Comparison of ENCODE assay signal across 7 cellular contexts in the genomic region with DNA sequence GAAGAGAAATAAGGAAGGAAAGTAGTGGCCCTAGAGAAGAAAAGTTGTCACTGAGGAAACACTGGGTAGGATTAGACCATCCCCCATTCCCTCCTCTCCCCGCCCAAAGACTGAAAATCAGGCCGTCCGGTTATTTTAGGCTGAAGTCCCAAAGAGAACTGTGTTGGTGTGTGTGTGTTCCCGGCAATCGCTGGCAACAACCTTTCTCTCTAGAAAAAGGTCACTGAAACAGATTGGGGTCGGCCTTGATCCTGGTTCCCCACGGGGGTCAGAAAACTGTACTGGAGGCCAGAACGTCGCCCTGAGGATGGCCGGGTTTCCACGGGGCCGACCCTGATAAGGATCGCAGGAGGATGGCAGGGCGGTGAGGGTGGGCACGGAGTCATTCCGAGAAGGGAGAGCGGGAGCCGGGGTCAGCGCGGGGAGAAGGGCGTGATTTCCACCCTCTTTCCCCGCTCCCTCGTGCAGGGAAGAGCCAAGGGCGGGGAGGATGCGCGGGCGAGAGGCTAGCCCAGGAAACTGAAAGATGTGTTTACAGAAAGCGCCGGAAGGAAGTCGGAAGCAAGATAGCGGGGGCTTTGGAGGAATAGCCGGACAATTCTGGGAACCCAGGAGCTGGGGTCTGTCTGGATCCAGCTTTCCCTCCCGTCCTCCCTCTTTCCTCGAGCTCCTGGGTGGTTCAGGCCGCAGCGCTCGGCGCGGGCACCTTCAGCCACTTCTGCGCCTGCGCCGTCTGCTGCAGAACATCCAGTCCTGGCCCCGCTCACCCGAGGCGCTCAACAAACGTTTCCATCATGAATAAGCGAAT. TPM values are rescaled to one million over a fixed set of nuclear protein-coding genes. Genes with fewer than 3 reads are reported as not detected.
A peak's percentile ranks its signal among the peaks of the same experiment; 100 is the strongest.
DNase-seq lines count a peak whose midpoint lies in the region; ATAC-seq, FAIRE-seq and TF ChIP-seq lines count a peak whose summit lies in the region.

No MANE protein-coding gene starts in this region.

- no peak for TF ChIP-seq CTCF in psoas muscle (IDR thresholded peaks at IDR 0.05)
- TF ChIP-seq CTCF in transverse colon (IDR thresholded peaks at IDR 0.05): no peak

- peak overlapping the region; percentile 85 for H3K4me3 Mint-ChIP-seq in activated T-helper 17 cell treated with anti-CD3 and anti-CD28 coated beads, Interleukin-2, amount 50 U/mL, for 72 hours

- H3K9me3 Mint-ChIP-seq in activated T-helper 17 cell treated with anti-CD3 and anti-CD28 coated beads, Interleukin-2, amount 50 U/mL, for 72 hours: no peaks in the 10 kb centered on the region

- H3K27ac ChIP-seq in psoas muscle (peak overlapping the region; percentile 67), transverse colon (peak overlapping the region; percentile 60 to 80 (median 73))

- H3K4me1 ChIP-seq in psoas muscle (peaks cover 6% of the 10 kb centered on the region), transverse colon (peaks cover 5 to 15% (median 13%) of the 10 kb centered on the region in 4 donors)

- no peaks in the 10 kb centered on the region for H3K4me1 Mint-ChIP-seq in activated T-helper 17 cell treated with anti-CD3 and anti-CD28 coated beads, Interleukin-2, amount 50 U/mL, for 72 hours

- H3K36me3 ChIP-seq in psoas muscle (ENCODE audit: insufficient read depth in 1 of 2, low read depth in 1 of 2) (no peaks in the 10 kb centered on the region), transverse colon (no peaks in the 10 kb centered on the region)

- H3K9me3 ChIP-seq in psoas muscle (no peaks in the 10 kb centered on the region), transverse colon (no peaks in the 10 kb centered on the region)

- TF ChIP-seq POLR2A in transverse colon (IDR thresholded peaks at IDR 0.05): peak; percentile 39

- no peaks in the 10 kb centered on the region for H3K27me3 Mint-ChIP-seq in activated T-helper 17 cell treated with anti-CD3 and anti-CD28 coated beads, Interleukin-2, amount 50 U/mL, for 72 hours

- peak; percentile 75 for FAIRE-seq in GM19239 (lab: Jason Lieb, UNC)

- intact Hi-C loops in psoas muscle (cut with DNase I) (no loop called here), transverse colon (cut with DNase I; ENCODE audit: low total_unique reads) (no loop called here)

- DNase-seq in GM19239 (ENCODE audit: insufficient read length, low spot score) (peak; percentile 27), NOMO-1 treated with dmso at 0.1 percent for 144 hours (lab: John Stamatoyannopoulos, UW; ENCODE audit: unreplicated experiment) (peak; percentile 37), fibroblast of the conjunctiva (ENCODE audit: low read depth) (peak; percentile 54), psoas muscle (peak; percentile 83 to 85), transverse colon (peak; percentile 76), NCI-H526 treated with DMSO at 0.1 percent for 48 hours (lab: John Stamatoyannopoulos, UW) (no peak)

- H3K27ac Mint-ChIP-seq in activated T-helper 17 cell treated with anti-CD3 and anti-CD28 coated beads, Interleukin-2, amount 50 U/mL, for 72 hours: peak overlapping the region; percentile 95

- ATAC-seq in activated T-helper 17 cell treated with anti-CD3 and anti-CD28 coated beads, Interleukin-2, amount 50 U/mL, for 72 hours (replicated peaks): peak; percentile 95
- peak; percentile 42 to 89 (median 77) for ATAC-seq in psoas muscle

- in situ Hi-C loops in transverse colon (cut with MboI; ENCODE audit: low pct_ligation_motif_present in 1 of 4, low pct_unique_long_range_greater_than_20kb in 1 of 4, low sequenced_read_pairs in 3 of 4): no loop called here

- H3K36me3 Mint-ChIP-seq in activated T-helper 17 cell treated with anti-CD3 and anti-CD28 coated beads, Interleukin-2, amount 50 U/mL, for 72 hours (ENCODE audit: low read depth): no peaks in the 10 kb centered on the region

- 12 to 14% (median 12%) methylated on average over 46 to 47 of the region's 47 CpGs for WGBS in psoas muscle, 3 donors
- WGBS in transverse colon (ENCODE audit: low coverage in 1 of 2), 2 donors: 16 to 22% methylated on average over 8 to 47 of the region's 47 CpGs

- H3K27me3 ChIP-seq in psoas muscle (ENCODE audit: insufficient read depth in 3 of 3, low read length in 2 of 3): peaks cover 0 to 10% (median 0%) of the 10 kb centered on the region in 3 donors
- no peaks in the 10 kb centered on the region for H3K27me3 ChIP-seq in transverse colon

- H3K4me3 ChIP-seq in psoas muscle (peak overlapping the region; percentile 64), transverse colon (peak overlapping the region; percentile 1 to 49 (median 28))

- no peak for TF ChIP-seq EP300 in transverse colon (IDR thresholded peaks at IDR 0.05; ENCODE audit: low read depth)

RNA-seq across cellular contexts. Expression of a gene that starts 25.3 kb away (rescaled TPM):
- 10 to 100 TPM; 17.4 to 27.2 TPM for total RNA-seq in activated T-helper 17 cell treated with anti-CD3 and anti-CD28 coated beads, Interleukin-2, amount 50 U/mL, for 72 hours
- total RNA-seq in psoas muscle: 1 to 10 TPM; 5.8 to 9.0 (median 6.6) TPM
- 1 to 10 TPM; 2.4 to 5.5 (median 4.5) TPM for polyA plus RNA-seq in psoas muscle
- total RNA-seq in transverse colon: 10 to 100 TPM; 14.5 to 51.3 (median 35.8) TPM
